ENCODE assay signal across 16 cellular contexts in genomic region chr13:30065181-30065580, GRCh38.
DNase-seq lines count a peak whose midpoint lies in the region; ATAC-seq, FAIRE-seq and TF ChIP-seq lines count a peak whose summit lies in the region.
"Had no signal": no experiment of that assay in that cellular context is flagged by ENCODE, and none has a peak within 500 bp of the region (broad histone marks: within the 10 kb centered on the region; RNA-seq: fewer than 3 reads in every experiment).

No MANE protein-coding gene starts in this region.

- no peak overlapping the region for H3K9ac ChIP-seq in GM23248

- no peak overlapping the region for H3K27ac ChIP-seq in GM23248
- no peak overlapping the region for H3K27ac ChIP-seq in osteoblast (ENCODE audit: low read depth, low read length)

- H2AFZ ChIP-seq in GM23248 (no peak overlapping the region), osteoblast (ENCODE audit: low read length) (peak overlapping the region; percentile 46)

- H3F3A ChIP-seq in GM23248 (ENCODE audit: insufficient read depth): no peaks in the 10 kb centered on the region

- no peaks in the 10 kb centered on the region for H3K9me2 ChIP-seq in GM23248 (ENCODE audit: insufficient read depth)

- H3K4me2 ChIP-seq in GM23248 (ENCODE audit: unreplicated experiment) (no peak overlapping the region), osteoblast (ENCODE audit: insufficient read depth, low read length) (no peak overlapping the region)

- H3K27me3 ChIP-seq in GM23248 (replicated peaks; ENCODE audit: insufficient read depth): no peaks in the 10 kb centered on the region
- H3K27me3 ChIP-seq in osteoblast (ENCODE audit: insufficient read depth, low read length): no peaks in the 10 kb centered on the region

- H3K79me2 ChIP-seq in GM23248 (ENCODE audit: insufficient read depth) (no peaks in the 10 kb centered on the region), osteoblast (ENCODE audit: insufficient read depth, low read length) (no peaks in the 10 kb centered on the region)

- ATAC-seq in GM19452 (IDR thresholded peaks at IDR 0.05; ENCODE audit: unreplicated experiment): no peak
- ATAC-seq: Panc1, SK-N-SH treated with all-trans-retinoic acid at 6 μM for 48 hours had no signal

- H4K20me1 ChIP-seq in GM23248 (ENCODE audit: insufficient read depth): no peaks in the 10 kb centered on the region
- no peaks in the 10 kb centered on the region for H4K20me1 ChIP-seq in osteoblast (ENCODE audit: insufficient read depth, low read length)

- H3K9me3 ChIP-seq in GM23248 (ENCODE audit: low read depth) (no peaks in the 10 kb centered on the region), osteoblast (ENCODE audit: low read depth, low read length) (no peaks in the 10 kb centered on the region)

- whole genome bisulfite sequencing in GM23248 (ENCODE audit: low coverage in 1 of 2, low lambda C conversion rate in 2 of 2, missing lambda C conversion rate in 2 of 2), 2 experiments: 72 to 73% methylated on average over 4 of the region's 4 CpGs

- H3K4me1 ChIP-seq in GM23248 (ENCODE audit: insufficient read depth): no peaks in the 10 kb centered on the region
- H3K4me1 ChIP-seq in osteoblast (ENCODE audit: insufficient read depth, low read length): no peaks in the 10 kb centered on the region

- no peak overlapping the region for H3K4me3 ChIP-seq in GM23248
- H3K4me3 ChIP-seq in osteoblast (ENCODE audit: insufficient read depth, low read length): no peak overlapping the region

- TF ChIP-seq CTCF in osteoblast (IDR thresholded peaks at IDR 0.05; ENCODE audit: extremely low read depth, low read depth, low read length): no peak

- H3K36me3 ChIP-seq in GM23248 (ENCODE audit: low read depth): no peaks in the 10 kb centered on the region
- H3K36me3 ChIP-seq in osteoblast (ENCODE audit: insufficient read depth, low read length): no peaks in the 10 kb centered on the region

- no peak for FAIRE-seq in RCC 7860 (lab: Jason Lieb, UNC)
- FAIRE-seq: HTR-8/SVneo had no signal

- peak; percentile 16 for DNase-seq in GM23248
- peak; percentile 15 for DNase-seq in RCC 7860 (ENCODE audit: low spot score)
- peak; percentile 90 for DNase-seq in islet precursor cell
- no peak for DNase-seq in osteoblast (ENCODE audit: insufficient read length, low spot score, missing footprints)
- no peak for DNase-seq in NCI-H1092 (lab: John Stamatoyannopoulos, UW)
- DNase-seq in GF-D8 (lab: John Stamatoyannopoulos, UW): no peak
- DNase-seq: ACHN; CD4-positive, CD25-positive, alpha-beta regulatory T cell; HCEC 1CT; NCI-H1436 treated with DMSO at 0.1 percent for 48 hours; NCI-H2029 treated with DMSO at 0.1 percent for 48 hours; SHP77 had no signal

- in situ Hi-C loops in GM23248 (cut with MboI): no loop called here

Comparison
In these comparisons a context has a peak if more than half of its experiments do, and no peak if none do; other contexts are left out.
1. DNase-seq: peak in GM23248 (single experiment), RCC 7860 (single experiment) and islet precursor cell (single experiment); none in osteoblast (single experiment), NCI-H1092 (single experiment) and GF-D8 (single experiment).